1 cellular context compared by ENCODE assay signal in genomic region chr20:17646901-17647301, GRCh38.
TF ChIP-seq lines count a peak whose summit lies in the region.

No MANE protein-coding gene starts in this region.

TF ChIP-seq in HepG2, 621 proteins besides CTCF, POLR2A, EP300 and RAD21 (continued from another document):
- TF ChIP-seq CREB3 (CRISPR knock-in tag; IDR thresholded peaks at IDR 0.05) (no peak), POLR2G (IDR thresholded peaks at IDR 0.05; ENCODE audit: low read depth, low read length) (peak; percentile 47), ZNF34 (CRISPR knock-in tag; IDR thresholded peaks at IDR 0.05; ENCODE audit: borderline replicate concordance) (no peak), RBM22 (optimal IDR thresholded peaks at IDR 0.05; ENCODE audit: low read length) (peak; percentile 70), ZNF7 (CRISPR knock-in tag; IDR thresholded peaks at IDR 0.05) (no peak), ZNF441 (CRISPR knock-in tag; IDR thresholded peaks at IDR 0.05; ENCODE audit: borderline replicate concordance) (no peak), YEATS4 (CRISPR knock-in tag; IDR thresholded peaks at IDR 0.05; ENCODE audit: borderline replicate concordance) (no peak), ZNF558 (CRISPR knock-in tag; IDR thresholded peaks at IDR 0.05; ENCODE audit: borderline replicate concordance) (no peak), ZNF549 (CRISPR knock-in tag; IDR thresholded peaks at IDR 0.05) (no peak), LRRFIP1 (CRISPR knock-in tag; conservative IDR thresholded peaks at IDR 0.05) (no peak), ZNF234 (CRISPR knock-in tag; conservative IDR thresholded peaks at IDR 0.05) (no peak), FOSL1 (CRISPR knock-in tag; IDR thresholded peaks at IDR 0.05; ENCODE audit: borderline replicate concordance) (no peak), ZNF605 (CRISPR knock-in tag; IDR thresholded peaks at IDR 0.05) (0 out of 2 replicates have a peak, but pooled peaks have one; percentile 24), ZBTB25 (CRISPR knock-in tag; IDR thresholded peaks at IDR 0.05) (no peak), RBM39 (IDR thresholded peaks at IDR 0.05; ENCODE audit: low read depth, low read length, poor library complexity, severe bottlenecking) (no peak), MTA1 (CRISPR knock-in tag; IDR thresholded peaks at IDR 0.05; ENCODE audit: borderline replicate concordance) (no peak), ZNF484 (CRISPR knock-in tag; IDR thresholded peaks at IDR 0.05; ENCODE audit: borderline replicate concordance, low read depth) (no peak), TARDBP (CRISPR knock-in tag; IDR thresholded peaks at IDR 0.05) (0 out of 2 replicates have a peak, but pooled peaks have one; percentile 3), ZFP91 (CRISPR knock-in tag; IDR thresholded peaks at IDR 0.05; ENCODE audit: borderline replicate concordance) (peak; percentile 39; the same call in 1 of the 2 replicates), SOX6 (IDR thresholded peaks at IDR 0.05) (no peak), SOX6 (CRISPR knock-in tag; IDR thresholded peaks at IDR 0.05) (no peak), IKZF1 (IDR thresholded peaks at IDR 0.05) (no peak), GMEB1 (CRISPR knock-in tag; IDR thresholded peaks at IDR 0.05; ENCODE audit: borderline replicate concordance) (no peak), STAT5B (CRISPR knock-in tag; IDR thresholded peaks at IDR 0.05) (no peak), ZNF710 (CRISPR knock-in tag; IDR thresholded peaks at IDR 0.05; ENCODE audit: borderline replicate concordance) (no peak), LCORL (IDR thresholded peaks at IDR 0.05) (no peak), LCORL (CRISPR knock-in tag; IDR thresholded peaks at IDR 0.05) (no peak), PPARG (CRISPR knock-in tag; conservative IDR thresholded peaks at IDR 0.05) (no peak), ZNF800 (CRISPR knock-in tag; IDR thresholded peaks at IDR 0.05) (no peak), AGO2 (optimal IDR thresholded peaks at IDR 0.05; ENCODE audit: low read depth, low read length) (peak; percentile 80), ETV6 (CRISPR knock-in tag; conservative IDR thresholded peaks at IDR 0.05) (no peak), DNMT1 (CRISPR knock-in tag; IDR thresholded peaks at IDR 0.05) (no peak)
